ENCODE assay signal across 8 cellular contexts in the genomic region with DNA sequence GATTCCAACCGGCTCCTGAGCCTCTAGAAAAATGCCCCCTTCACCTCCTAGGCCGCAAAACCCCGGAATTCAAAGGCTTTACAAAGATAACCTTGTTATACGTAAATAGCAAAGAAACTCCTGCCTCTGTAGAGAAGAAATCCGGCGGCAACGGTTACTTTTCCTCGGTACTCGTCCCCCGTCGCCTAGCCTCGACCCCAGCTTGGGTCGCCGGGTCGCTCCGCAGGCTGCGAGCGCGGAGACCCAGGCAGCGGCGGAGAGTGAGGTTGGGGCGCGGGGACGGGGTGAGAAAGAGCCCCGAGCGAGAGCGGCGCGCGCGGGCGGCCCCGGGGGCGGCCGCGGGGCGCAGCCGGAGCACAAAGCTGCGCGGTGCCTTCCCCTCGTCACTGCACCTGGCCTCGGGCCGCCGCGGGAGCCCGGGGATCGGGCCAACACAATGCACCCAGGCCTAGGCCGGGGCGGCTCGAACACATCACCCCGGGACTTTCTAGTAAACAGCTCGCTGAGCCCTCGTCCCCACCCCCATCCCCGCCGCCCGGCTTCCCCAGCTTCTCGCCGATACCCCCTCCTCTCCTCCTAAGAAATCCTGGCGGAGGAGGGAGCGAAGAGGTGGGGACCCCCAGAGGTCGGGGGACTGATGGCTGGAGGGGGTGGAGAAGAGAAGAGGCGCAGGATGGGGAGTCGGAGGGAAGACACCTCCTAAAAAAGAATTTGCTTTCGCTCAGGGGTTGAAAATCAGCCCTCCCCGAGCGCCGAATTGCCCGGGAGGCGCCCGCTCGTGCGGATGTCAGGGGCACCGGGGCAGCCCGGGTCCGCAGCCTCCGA. TPM values are rescaled to one million over a fixed set of nuclear protein-coding genes. Genes with fewer than 3 reads are reported as not detected.
DNase-seq lines count a peak whose midpoint lies in the region; ATAC-seq and TF ChIP-seq lines count a peak whose summit lies in the region.

No MANE protein-coding gene starts in this region.

- H3K27ac ChIP-seq in gastrocnemius medialis, result peak overlapping the region; percentile 72 to 91 (median 77)

- no peaks in the 10 kb centered on the region for H3K36me3 ChIP-seq in iPS-15b (ENCODE audit: control insufficient read depth, insufficient read depth, low read length)
- no peaks in the 10 kb centered on the region for H3K36me3 ChIP-seq in gastrocnemius medialis

- H3K4me1 ChIP-seq in iPS-15b (ENCODE audit: control insufficient read depth, insufficient read depth, low read length) (peaks cover 5% of the 10 kb centered on the region), gastrocnemius medialis (no peaks in the 10 kb centered on the region)

- ATAC-seq in HG02970 (IDR thresholded peaks at IDR 0.05; ENCODE audit: low FRiP score, unreplicated experiment) (peak; percentile 17), gastrocnemius medialis (peak; percentile 23 to 47)

- in situ Hi-C loops in gastrocnemius medialis (cut with MboI; ENCODE audit: low sequenced_read_pairs in 4 of 4), result no loop called here

- H3K4me3 ChIP-seq in GM12864 (ENCODE audit: low read depth, low read length), result peak overlapping the region; percentile 30
- H3K4me3 ChIP-seq in iPS-15b (ENCODE audit: low read depth, low read length), result peak overlapping the region; percentile 84
- H3K4me3 ChIP-seq in gastrocnemius medialis, result peak overlapping the region; percentile 72 to 88 (median 82)

- peak overlapping the region; percentile 41 for H3K9ac ChIP-seq in iPS-15b (ENCODE audit: low read depth, low read length)

- no peak for DNase-seq in GM12864 (ENCODE audit: low read depth)
- peak; percentile 51 for DNase-seq in astrocyte of the hippocampus (ENCODE audit: low read depth, low spot score)
- no peak for DNase-seq in gastrocnemius medialis
- DNase-seq in AML-193 (lab: John Stamatoyannopoulos, UW), result no peak
- DNase-seq in COLO829 (ENCODE audit: low spot score), result no peak
- no peak for DNase-seq in NCI-H1436 (lab: John Stamatoyannopoulos, UW)

- H3K9me3 ChIP-seq in iPS-15b (ENCODE audit: control insufficient read depth, insufficient read depth, low read length) (no peaks in the 10 kb centered on the region), gastrocnemius medialis (no peaks in the 10 kb centered on the region)

- TF ChIP-seq CTCF in GM12864 (IDR thresholded peaks at IDR 0.05; ENCODE audit: low read depth, low read length, missing control alignments) (no peak), gastrocnemius medialis (IDR thresholded peaks at IDR 0.05 in 4 of 5, conservative IDR thresholded peaks at IDR 0.05 in 1 of 5) (no peak)

- H3K27me3 ChIP-seq in iPS-15b (ENCODE audit: control insufficient read depth, insufficient read depth, low read length), result peaks cover 38% of the 10 kb centered on the region
- no peaks in the 10 kb centered on the region for H3K27me3 ChIP-seq in gastrocnemius medialis

- intact Hi-C loops in gastrocnemius medialis (cut with DNase I; ENCODE audit: low total_unique reads), result no loop called here

- no peak for TF ChIP-seq POLR2A in gastrocnemius medialis (IDR thresholded peaks at IDR 0.05)

RNA-seq across cellular contexts. Expression of gene MPPED2, which starts 0.9 kb away (rescaled TPM):
- 1 to 10 TPM in 3 of 4 donors, under 1 TPM in 1; 0.78 to 4.4 (median 2.2) TPM for total RNA-seq in gastrocnemius medialis

Comparison
In these comparisons a context has a peak if more than half of its experiments do, and no peak if none do; other contexts are left out.
1. H3K4me3 ChIP-seq: peak in every context shown above with its lines; median percentile 84 in iPS-15b; 82 in gastrocnemius medialis; 30 in GM12864.